Comparison of ENCODE assay signal across 18 cellular contexts in genomic region chr5:194603-195209, GRCh38. TPM values are rescaled to one million over a fixed set of nuclear protein-coding genes. Genes with fewer than 3 reads are reported as not detected.
A peak's percentile ranks its signal among the peaks of the same experiment; 100 is the strongest.
DNase-seq lines count a peak whose midpoint lies in the region; ATAC-seq, FAIRE-seq and TF ChIP-seq lines count a peak whose summit lies in the region.
"Had no signal": no experiment of that assay in that cellular context is flagged by ENCODE, and none has a peak within 500 bp of the region (broad histone marks: within the 10 kb centered on the region; RNA-seq: fewer than 3 reads in every experiment).

No MANE protein-coding gene starts in this region.

- H3K27me3 ChIP-seq in heart right ventricle (peaks cover 0 to 20% (median 7%) of the 10 kb centered on the region in 7 donors), left ventricle myocardium inferior (ENCODE audit: low read depth) (peaks cover 7% of the 10 kb centered on the region)

- ATAC-seq in heart right ventricle = no peak
- no peak for ATAC-seq in Right ventricle myocardium superior (ENCODE audit: poor library complexity)
- ATAC-seq in GM21367 (IDR thresholded peaks at IDR 0.05; ENCODE audit: unreplicated experiment) = no peak
- ATAC-seq in HG02678 (IDR thresholded peaks at IDR 0.05; ENCODE audit: unreplicated experiment) = no peak
- ATAC-seq: A549, PC-3 had no signal

- intact Hi-C loops in heart right ventricle (cut with DNase I) (no loop called here), Right ventricle myocardium superior (cut with DNase I) (no loop called here), left ventricle myocardium inferior (cut with micrococcal nuclease) (no loop called here), posterior vena cava (cut with DNase I) (loop anchor here in 1 of 2 donors (5.0 kb wide), 1 partner anchor 798 kb away; no protein-coding TSS in a partner anchor)

- peaks cover 0 to 76% (median 17%) of the 10 kb centered on the region in 9 donors for H3K4me1 ChIP-seq in heart right ventricle
- peaks cover 55% of the 10 kb centered on the region for H3K4me1 ChIP-seq in left ventricle myocardium inferior
- H3K4me1 ChIP-seq: A549, HAP-1 had no signal

- TF ChIP-seq POLR2A in GM12892 (IDR thresholded peaks at IDR 0.05; ENCODE audit: low read depth, low read length) = no peak

- TF ChIP-seq CTCF in heart right ventricle (IDR thresholded peaks at IDR 0.05) (no peak), left ventricle myocardium inferior (IDR thresholded peaks at IDR 0.05; ENCODE audit: borderline replicate concordance) (no peak)

- 71 to 83% methylated on average over 36 of the region's 36 CpGs for WGBS in heart right ventricle, 2 donors

- no peak for FAIRE-seq in GM12892 (lab: Jason Lieb, UNC)
- FAIRE-seq: A549 had no signal

- H3K27ac ChIP-seq in heart right ventricle (peak overlapping the region; percentile 36 to 97 (median 90)), left ventricle myocardium inferior (replicated peaks) (peak overlapping the region; percentile 95)
- H3K27ac ChIP-seq: A549 had no signal

- no peak overlapping the region for H3K4me3 ChIP-seq in heart right ventricle
- H3K4me3 ChIP-seq in left ventricle myocardium inferior = peak overlapping the region; percentile 41
- H3K4me3 ChIP-seq: A549, HAP-1 had no signal

- H3K36me3 ChIP-seq in heart right ventricle (peaks cover 0 to 4% (median 0%) of the 10 kb centered on the region in 9 donors), left ventricle myocardium inferior (peaks cover 4% of the 10 kb centered on the region)
- H3K36me3 ChIP-seq: HAP-1 had no signal

- H3K9me3 ChIP-seq in heart right ventricle (no peaks in the 10 kb centered on the region), left ventricle myocardium inferior (replicated peaks) (no peaks in the 10 kb centered on the region)
- H3K9me3 ChIP-seq: A549, HAP-1 had no signal

- DNase-seq in heart right ventricle (no peak), Right ventricle myocardium superior (no peak), left ventricle myocardium inferior (no peak), posterior vena cava (ENCODE audit: low spot score) (peak; percentile 73), hippocampal formation (lab: John Stamatoyannopoulos, UW) (no peak), GM12892 (ENCODE audit: insufficient read length) (no peak)
- DNase-seq: CD4-positive, CD25-positive, alpha-beta regulatory T cell; KBM-7; NCI-H1417 treated with DMSO at 0.1 percent for 48 hours; NCI-H1930; NCI-H2171; NCI-H446; PC-3 had no signal

RNA-seq across cellular contexts. Expression of gene LRRC14B, which starts 3.4 kb away (rescaled TPM):
- total RNA-seq in heart right ventricle (10 to 100 TPM; 27.4 to 96.6 (median 58.3) TPM), Right ventricle myocardium superior (103 TPM), left ventricle myocardium inferior (93.4 TPM), posterior vena cava (not detected)
- polyA plus RNA-seq in heart right ventricle = 10 to 100 TPM in 1 of 2 donors, 1 to 10 TPM in 1; 2.6 to 16.0 TPM
- not detected for polyA plus RNA-seq in GM12892 (2012; ENCODE audit: missing spikeins)
- total RNA-seq: CD4-positive, CD25-positive, alpha-beta regulatory T cell; PC-3; SK-MEL-5 had no signal
- polyA plus RNA-seq: A549; CD4-positive, CD25-positive, alpha-beta regulatory T cell had no signal

RNA-seq across cellular contexts. Expression of gene CCDC127, which starts 23.2 kb away (rescaled TPM):
- total RNA-seq in heart right ventricle = 10 to 100 TPM in 1 of 10 donors, 1 to 10 TPM in 9; 5.0 to 10.4 (median 7.7) TPM
- 1 to 10 TPM; 3.8 to 4.3 TPM for polyA plus RNA-seq in heart right ventricle
- 8.1 TPM for total RNA-seq in Right ventricle myocardium superior
- 7.9 TPM for total RNA-seq in left ventricle myocardium inferior
- total RNA-seq in posterior vena cava = 1 to 10 TPM; 5.8 to 6.9 TPM
- 2.9 TPM for polyA plus RNA-seq in GM12892 (2012; ENCODE audit: missing spikeins)

RNA-seq across cellular contexts. Expression of gene SDHA, which starts 23.4 kb away (rescaled TPM):
- total RNA-seq in heart right ventricle (100 to 1,000 TPM; 557 to 897 (median 823) TPM), Right ventricle myocardium superior (837 TPM), left ventricle myocardium inferior (757 TPM), posterior vena cava (10 to 100 TPM; 75.2 to 80.7 TPM)
- polyA plus RNA-seq in heart right ventricle = 100 to 1,000 TPM; 317 to 636 TPM
- 91.1 TPM for polyA plus RNA-seq in GM12892 (2012; ENCODE audit: missing spikeins)

Comparison
In these comparisons a context has a peak if more than half of its experiments do, and no peak if none do; other contexts are left out.
1. RNA of gene LRRC14B, which starts 3.4 kb away (total RNA-seq): 103 TPM in Right ventricle myocardium superior (single experiment), 93.4 TPM in left ventricle myocardium inferior (single experiment) and 27.4 to 96.6 TPM in heart right ventricle; not detected in posterior vena cava; every median in the first group is over 10 times any median in the second.